7 cellular contexts compared by ENCODE assay signal in genomic region chr17:73191443-73192218, GRCh38. TPM values are rescaled to one million over a fixed set of nuclear protein-coding genes. Genes with fewer than 3 reads are reported as not detected.
A peak's percentile ranks its signal among the peaks of the same experiment; 100 is the strongest.
DNase-seq lines count a peak whose midpoint lies in the region; ATAC-seq and TF ChIP-seq lines count a peak whose summit lies in the region.

No MANE protein-coding gene starts in this region.

- H3K36me3 Mint-ChIP-seq in dendritic cell treated with granulocyte-macrophage colony-stimulating factor and Interleukin-4, amounts not matched to agents 40 ng/mL and 50 ng/mL, for 4 days (ENCODE audit: low read depth): peaks cover 17% of the 10 kb centered on the region

- DNase-seq in GM13977 (ENCODE audit: low spot score) (peak; percentile 86), NCI-H510A (lab: John Stamatoyannopoulos, UW) (peak; percentile 29), right lobe of liver (peak; percentile 65 to 76 (median 66))
- peak; percentile 60 to 65 for DNase-seq in activated CD4-positive, alpha-beta T cell treated with anti-CD3 and anti-CD28 coated beads for 4 hours
- peak; percentile 64 for DNase-seq in stimulated activated CD4-positive, alpha-beta T cell treated with anti-CD3 and anti-CD28 coated beads, Interleukin-4, amount 100 ng/mL, for 1 hour

- no peaks in the 10 kb centered on the region for H3K9me3 Mint-ChIP-seq in dendritic cell treated with granulocyte-macrophage colony-stimulating factor and Interleukin-4, amounts not matched to agents 40 ng/mL and 50 ng/mL, for 4 days

- H3K4me1 ChIP-seq in right lobe of liver: peaks cover 0 to 6% (median 2%) of the 10 kb centered on the region in 4 donors

- peaks cover 22% of the 10 kb centered on the region for H3K4me1 Mint-ChIP-seq in dendritic cell treated with granulocyte-macrophage colony-stimulating factor and Interleukin-4, amounts not matched to agents 40 ng/mL and 50 ng/mL, for 4 days (ENCODE audit: low read depth)

- no peak for TF ChIP-seq POLR2A in right lobe of liver (IDR thresholded peaks at IDR 0.05)

- intact Hi-C loops in dendritic cell treated with granulocyte-macrophage colony-stimulating factor and Interleukin-4, amounts not matched to agents 40 ng/mL and 50 ng/mL, for 4 days (cut with micrococcal nuclease): loop anchor here (2.0 kb wide), 2 partner anchors 41 to 121 kb away; partner anchors contain the start of gene CDC42EP4
- intact Hi-C loops in right lobe of liver (cut with DNase I): no loop called here

- H3K27ac Mint-ChIP-seq in dendritic cell treated with granulocyte-macrophage colony-stimulating factor and Interleukin-4, amounts not matched to agents 40 ng/mL and 50 ng/mL, for 4 days: peak overlapping the region; percentile 92

- 4% methylated on average over 26 of the region's 26 CpGs for WGBS in right lobe of liver (ENCODE audit: insufficient coverage, low coverage, low lambda C conversion rate, missing lambda C conversion rate)

- peak overlapping the region in 2 of 3 donors; percentile 64 to 70 for H3K27ac ChIP-seq in right lobe of liver

- H3K4me3 Mint-ChIP-seq in dendritic cell treated with granulocyte-macrophage colony-stimulating factor and Interleukin-4, amounts not matched to agents 40 ng/mL and 50 ng/mL, for 4 days: peak overlapping the region; percentile 88

- peaks cover 0 to 4% (median under 1%) of the 10 kb centered on the region in 4 donors for H3K36me3 ChIP-seq in right lobe of liver

- no peaks in the 10 kb centered on the region for H3K27me3 ChIP-seq in right lobe of liver

- no peaks in the 10 kb centered on the region for H3K27me3 Mint-ChIP-seq in dendritic cell treated with granulocyte-macrophage colony-stimulating factor and Interleukin-4, amounts not matched to agents 40 ng/mL and 50 ng/mL, for 4 days

- peak overlapping the region; percentile 77 to 99 (median 99) for H3K4me3 ChIP-seq in right lobe of liver

- peak; percentile 74 for TF ChIP-seq CTCF in GM13977 (IDR thresholded peaks at IDR 0.05; ENCODE audit: extremely low read depth, insufficient read depth, missing control alignments)
- peak; percentile 79 to 89 (median 85) for TF ChIP-seq CTCF in right lobe of liver (IDR thresholded peaks at IDR 0.05)

- in situ Hi-C loops in GM13977 (cut with MboI; ENCODE audit: low pct_unique_long_range_greater_than_20kb, low sequenced_read_pairs, unreplicated experiment): loop anchor here (25.0 kb wide), 2 partner anchors 454 to 629 kb away; no protein-coding TSS in a partner anchor

- no peaks in the 10 kb centered on the region for H3K9me3 ChIP-seq in right lobe of liver

- ATAC-seq in HG03097 (IDR thresholded peaks at IDR 0.05; ENCODE audit: low FRiP score, unreplicated experiment) (peak; percentile 34), right lobe of liver (peak; percentile 56 to 64 (median 60))

RNA-seq across cellular contexts. Expression of gene COG1, which starts 1.2 kb away (rescaled TPM):
- total RNA-seq in right lobe of liver: 10 to 100 TPM; 10.5 to 24.7 (median 16.9) TPM

RNA-seq across cellular contexts. Expression of gene SSTR2, which starts 26.8 kb away (rescaled TPM):
- total RNA-seq in right lobe of liver: 1 to 10 TPM in 1 of 6 experiments, under 1 TPM in 5; 0.12 to 1.2 (median 0.51) TPM

Comparison
In these comparisons a context has a peak if more than half of its experiments do, and no peak if none do; other contexts are left out.
1. Peak in every context shown above with its lines: DNase-seq, ATAC-seq, H3K4me3 ChIP-seq and H3K27ac ChIP-seq.
2. DNase-seq: peak in every context shown above with its lines; median percentile 86 in GM13977; 66 in right lobe of liver; 64 in stimulated activated CD4-positive, alpha-beta T cell treated with anti-CD3 and anti-CD28 coated beads, Interleukin-4, amount 100 ng/mL, for 1 hour; 62 in activated CD4-positive, alpha-beta T cell treated with anti-CD3 and anti-CD28 coated beads for 4 hours; 29 in NCI-H510A.